20 cellular contexts compared by ENCODE assay signal in the genomic region with DNA sequence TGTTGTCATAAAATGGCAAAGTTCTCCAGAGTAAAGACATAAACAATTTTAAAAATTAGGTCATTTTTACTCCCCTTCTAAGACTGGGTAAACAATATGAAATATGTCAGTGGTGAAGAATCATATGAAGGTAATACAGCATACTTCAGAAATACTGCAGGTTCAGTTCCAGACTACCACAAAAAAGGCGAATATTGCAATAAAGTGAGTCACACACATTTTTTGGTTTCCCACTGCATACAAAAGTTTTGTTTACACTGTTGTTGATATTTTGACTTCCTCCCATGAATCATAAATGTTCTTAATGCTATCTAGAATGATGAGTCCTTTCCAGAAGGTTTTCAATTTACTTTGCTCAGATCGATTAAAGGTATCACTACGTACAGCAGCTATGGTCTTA.
"Had no signal": no experiment of that assay in that cellular context is flagged by ENCODE, and none has a peak within 500 bp of the region (broad histone marks: within the 10 kb centered on the region; RNA-seq: fewer than 3 reads in every experiment).

No MANE protein-coding gene starts in this region.

- H3K4me1 ChIP-seq: left lung, thyroid gland, uterus had no signal

- DNase-seq: activated B cell treated with CpG ODN at 0.5 μM for 24 hours; activated CD4-positive, alpha-beta T cell treated with anti-CD3 and anti-CD28 coated beads for 48 hours; activated CD8-positive, alpha-beta T cell treated with anti-CD3 and anti-CD28 coated beads for 36 hours; activated effector memory CD4-positive, alpha-beta T cell treated with Interleukin-2 at 50 U/mL for 16 hours; activated T-cell treated with anti-CD3 and anti-CD28 coated beads, Interleukin-2, amount 50 U/mL, for 4 hours; amniotic stem cell; effector memory CD4-positive, alpha-beta T cell; kidney; left lung; mesendoderm; natural killer cell; retina; stimulated activated CD4-positive, alpha-beta T cell treated with anti-CD3 and anti-CD28 coated beads, Interleukin-2, amount 100 ng/mL, for 48 hours; stimulated activated naive B cell treated with anti-CD40 and anti-IgM and Interleukin-4, amounts not matched to agents 10 μg/mL and 1 μg/mL and 100 μg/mL, for 72 hours; T-helper 2 cell; thyroid gland; uterus had no signal

- H3K27me3 ChIP-seq: left lung, neutrophil, thyroid gland, uterus had no signal

- H3K36me3 ChIP-seq: thyroid gland, uterus had no signal

- H3K27ac ChIP-seq: epithelial cell of prostate, left lung, neutrophil, thyroid gland, uterus had no signal

- H3K4me3 ChIP-seq: left lung, thyroid gland, uterus had no signal

- H3K9me3 ChIP-seq: left lung, neutrophil, thyroid gland, uterus had no signal

- ATAC-seq: activated CD8-positive, alpha-beta T cell treated with anti-CD3 and anti-CD28 coated beads for 36 hours; activated T-cell treated with anti-CD3 and anti-CD28 coated beads, Interleukin-2, amount 50 U/mL, for 4 hours; left lung; natural killer cell; stimulated activated naive B cell treated with anti-CD40 and anti-IgM and Interleukin-4, amounts not matched to agents 10 μg/mL and 1 μg/mL and 100 μg/mL, for 72 hours had no signal

- FAIRE-seq: kidney, TTC549 had no signal
